In genomic region chr2:206085742-206086445, GRCh38 we compare ENCODE assay signal across 1 cellular context.
TF ChIP-seq lines count a peak whose summit lies in the region.

A gene with protein sequence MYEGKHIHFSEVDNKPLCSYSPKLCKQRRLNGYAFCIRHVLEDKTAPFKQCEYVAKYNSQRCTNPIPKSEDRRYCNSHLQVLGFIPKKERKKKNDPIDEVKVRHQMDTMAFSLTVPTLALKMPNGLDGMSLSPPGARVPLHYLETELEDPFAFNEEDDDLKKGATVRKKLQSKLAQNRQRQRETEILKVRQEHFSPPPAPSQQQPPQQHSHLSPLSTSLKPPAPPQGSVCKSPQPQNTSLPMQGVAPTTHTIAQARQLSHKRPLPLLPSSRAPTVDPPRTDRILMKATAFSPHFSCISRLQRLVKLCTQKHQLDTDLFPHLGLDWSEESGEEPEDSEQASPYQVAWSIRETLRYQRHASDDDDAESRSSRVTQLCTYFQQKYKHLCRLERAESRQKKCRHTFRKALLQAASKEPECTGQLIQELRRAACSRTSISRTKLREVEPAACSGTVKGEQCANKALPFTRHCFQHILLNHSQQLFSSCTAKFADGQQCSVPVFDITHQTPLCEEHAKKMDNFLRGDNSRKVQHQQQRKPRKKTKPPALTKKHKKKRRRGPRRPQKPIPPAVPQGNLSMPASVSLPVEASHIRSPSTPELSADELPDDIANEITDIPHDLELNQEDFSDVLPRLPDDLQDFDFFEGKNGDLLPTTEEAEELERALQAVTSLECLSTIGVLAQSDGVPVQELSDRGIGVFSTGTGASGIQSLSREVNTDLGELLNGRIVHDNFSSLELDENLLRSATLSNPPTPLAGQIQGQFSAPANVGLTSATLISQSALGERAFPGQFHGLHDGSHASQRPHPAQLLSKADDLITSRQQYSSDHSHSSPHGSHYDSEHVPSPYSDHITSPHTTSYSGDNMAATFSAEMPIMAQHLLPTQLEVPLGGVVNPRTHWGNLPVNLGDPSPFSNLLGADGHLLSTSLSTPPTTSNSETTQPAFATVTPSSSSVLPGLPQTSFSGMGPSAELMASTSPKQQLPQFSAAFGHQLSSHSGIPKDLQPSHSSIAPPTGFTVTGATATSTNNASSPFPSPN (minus strand): TSS chr2:206086174. CDS start chr2:206063016, 23,158 bp downstream.

TF ChIP-seq in HepG2, 621 proteins besides CTCF, POLR2A, EP300 and RAD21 (continued from another document and continues in another):
- no peak for TF ChIP-seq PRDM4 (CRISPR knock-in tag; IDR thresholded peaks at IDR 0.05; ENCODE audit: borderline replicate concordance)
- no peak for TF ChIP-seq MLLT10 (CRISPR knock-in tag; IDR thresholded peaks at IDR 0.05)
- no peak for TF ChIP-seq ARNT (IDR thresholded peaks at IDR 0.05)
- no peak for TF ChIP-seq PBX2 (CRISPR knock-in tag; IDR thresholded peaks at IDR 0.05)
- TF ChIP-seq SIN3B (IDR thresholded peaks at IDR 0.05; ENCODE audit: low read length), result peak; percentile 11; the same call in 1 of the 2 replicates
- peak; percentile 57; the same call in 1 of the 2 replicates for TF ChIP-seq ZNF232 (CRISPR knock-in tag; IDR thresholded peaks at IDR 0.05; ENCODE audit: borderline replicate concordance)
- TF ChIP-seq SP140L (CRISPR knock-in tag; IDR thresholded peaks at IDR 0.05; ENCODE audit: borderline replicate concordance), result no peak
- TF ChIP-seq ZNF720 (CRISPR knock-in tag; IDR thresholded peaks at IDR 0.05), result no peak
- TF ChIP-seq TBX2 (CRISPR knock-in tag; IDR thresholded peaks at IDR 0.05; ENCODE audit: borderline replicate concordance), result peak; percentile 62; the same call in 1 of the 2 replicates
- TF ChIP-seq ZNF773 (CRISPR knock-in tag; IDR thresholded peaks at IDR 0.05; ENCODE audit: borderline replicate concordance), result no peak
- no peak; the same call in 1 of the 2 replicates for TF ChIP-seq SNAPC5 (CRISPR knock-in tag; IDR thresholded peaks at IDR 0.05; ENCODE audit: borderline replicate concordance)
- TF ChIP-seq ZNF619 (CRISPR knock-in tag; IDR thresholded peaks at IDR 0.05), result no peak
- no peak; a peak in 1 of 4 replicates for TF ChIP-seq ATF4 (CRISPR knock-in tag; IDR thresholded peaks at IDR 0.05)
- peak; percentile 93 for TF ChIP-seq ZNF605 (CRISPR knock-in tag; IDR thresholded peaks at IDR 0.05)
- TF ChIP-seq, protein P1, sequence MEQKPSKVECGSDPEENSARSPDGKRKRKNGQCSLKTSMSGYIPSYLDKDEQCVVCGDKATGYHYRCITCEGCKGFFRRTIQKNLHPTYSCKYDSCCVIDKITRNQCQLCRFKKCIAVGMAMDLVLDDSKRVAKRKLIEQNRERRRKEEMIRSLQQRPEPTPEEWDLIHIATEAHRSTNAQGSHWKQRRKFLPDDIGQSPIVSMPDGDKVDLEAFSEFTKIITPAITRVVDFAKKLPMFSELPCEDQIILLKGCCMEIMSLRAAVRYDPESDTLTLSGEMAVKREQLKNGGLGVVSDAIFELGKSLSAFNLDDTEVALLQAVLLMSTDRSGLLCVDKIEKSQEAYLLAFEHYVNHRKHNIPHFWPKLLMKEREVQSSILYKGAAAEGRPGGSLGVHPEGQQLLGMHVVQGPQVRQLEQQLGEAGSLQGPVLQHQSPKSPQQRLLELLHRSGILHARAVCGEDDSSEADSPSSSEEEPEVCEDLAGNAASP (CRISPR knock-in tag; IDR thresholded peaks at IDR 0.05; ENCODE audit: borderline replicate concordance), result no peak
- no peak for TF ChIP-seq CCAR2 (optimal IDR thresholded peaks at IDR 0.05; ENCODE audit: low read depth, low read length)
- TF ChIP-seq HNRNPL (IDR thresholded peaks at IDR 0.05; ENCODE audit: low read depth, low read length), result 0 out of 2 replicates have a peak, but pooled peaks have one; percentile 45
- TF ChIP-seq MEF2D (CRISPR knock-in tag; IDR thresholded peaks at IDR 0.05), result no peak
- TF ChIP-seq NRL (CRISPR knock-in tag; IDR thresholded peaks at IDR 0.05; ENCODE audit: borderline replicate concordance), result peak; percentile 78
- TF ChIP-seq ZFP82 (CRISPR knock-in tag; IDR thresholded peaks at IDR 0.05; ENCODE audit: borderline replicate concordance), result no peak; the same call in 1 of the 2 replicates
- no peak for TF ChIP-seq ZBTB7A (CRISPR knock-in tag; IDR thresholded peaks at IDR 0.05)
- peak; percentile 63 for TF ChIP-seq HNRNPLL (IDR thresholded peaks at IDR 0.05; ENCODE audit: low read depth, low read length, poor library complexity, severe bottlenecking)
- TF ChIP-seq ZFAT (CRISPR knock-in tag; conservative IDR thresholded peaks at IDR 0.05), result 0 out of 2 replicates have a peak, but pooled peaks have one; percentile 64
- no peak for TF ChIP-seq SOX5 (CRISPR knock-in tag; IDR thresholded peaks at IDR 0.05; ENCODE audit: borderline replicate concordance)
- peak; percentile 18; the same call in 1 of the 2 replicates for TF ChIP-seq FOXK1 (CRISPR knock-in tag; IDR thresholded peaks at IDR 0.05; ENCODE audit: borderline replicate concordance, low read depth)
- TF ChIP-seq ATF1 (CRISPR knock-in tag; IDR thresholded peaks at IDR 0.05), result no peak
- TF ChIP-seq ZSCAN9 (CRISPR knock-in tag; IDR thresholded peaks at IDR 0.05; ENCODE audit: borderline replicate concordance), result peak; percentile 82
- TF ChIP-seq RXRA (CRISPR knock-in tag; IDR thresholded peaks at IDR 0.05), result no peak
- TF ChIP-seq ZSCAN25 (CRISPR knock-in tag; IDR thresholded peaks at IDR 0.05), result 0 out of 2 replicates have a peak, but pooled peaks have one; percentile 13
- no peak for TF ChIP-seq DDIT3 (CRISPR knock-in tag; IDR thresholded peaks at IDR 0.05)
- TF ChIP-seq ZNF639 (CRISPR knock-in tag; conservative IDR thresholded peaks at IDR 0.05), result no peak
- TF ChIP-seq, protein P2, sequence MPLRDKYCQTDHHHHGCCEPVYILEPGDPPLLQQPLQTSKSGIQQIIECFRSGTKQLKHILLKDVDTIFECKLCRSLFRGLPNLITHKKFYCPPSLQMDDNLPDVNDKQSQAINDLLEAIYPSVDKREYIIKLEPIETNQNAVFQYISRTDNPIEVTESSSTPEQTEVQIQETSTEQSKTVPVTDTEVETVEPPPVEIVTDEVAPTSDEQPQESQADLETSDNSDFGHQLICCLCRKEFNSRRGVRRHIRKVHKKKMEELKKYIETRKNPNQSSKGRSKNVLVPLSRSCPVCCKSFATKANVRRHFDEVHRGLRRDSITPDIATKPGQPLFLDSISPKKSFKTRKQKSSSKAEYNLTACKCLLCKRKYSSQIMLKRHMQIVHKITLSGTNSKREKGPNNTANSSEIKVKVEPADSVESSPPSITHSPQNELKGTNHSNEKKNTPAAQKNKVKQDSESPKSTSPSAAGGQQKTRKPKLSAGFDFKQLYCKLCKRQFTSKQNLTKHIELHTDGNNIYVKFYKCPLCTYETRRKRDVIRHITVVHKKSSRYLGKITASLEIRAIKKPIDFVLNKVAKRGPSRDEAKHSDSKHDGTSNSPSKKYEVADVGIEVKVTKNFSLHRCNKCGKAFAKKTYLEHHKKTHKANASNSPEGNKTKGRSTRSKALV (CRISPR knock-in tag; IDR thresholded peaks at IDR 0.05), result peak; percentile 55; the same call in 1 of the 2 replicates
- no peak for TF ChIP-seq POGZ (CRISPR knock-in tag; IDR thresholded peaks at IDR 0.05)
- TF ChIP-seq ONECUT2 (CRISPR knock-in tag; IDR thresholded peaks at IDR 0.05), result no peak
- TF ChIP-seq PHB2 (IDR thresholded peaks at IDR 0.05; ENCODE audit: partially characterized antibody), result no peak
- TF ChIP-seq MTERF4 (CRISPR knock-in tag; IDR thresholded peaks at IDR 0.05), result peak; percentile 89; the same call in 1 of the 2 replicates
- TF ChIP-seq ZNF501 (CRISPR knock-in tag; IDR thresholded peaks at IDR 0.05), result peak; percentile 81
- TF ChIP-seq U2AF1 (optimal IDR thresholded peaks at IDR 0.05; ENCODE audit: low read depth, low read length), result peak; percentile 99
- TF ChIP-seq ZNF749 (CRISPR knock-in tag; IDR thresholded peaks at IDR 0.05; ENCODE audit: borderline replicate concordance), result peak; percentile 83; the same call in 1 of the 2 replicates
- TF ChIP-seq TAF15 (IDR thresholded peaks at IDR 0.05; ENCODE audit: low read depth, low read length, poor library complexity, severe bottlenecking), result peak; percentile 40
- no peak for TF ChIP-seq TCF7 (IDR thresholded peaks at IDR 0.05; ENCODE audit: low read depth)
- TF ChIP-seq ZNF850 (CRISPR knock-in tag; conservative IDR thresholded peaks at IDR 0.05), result no peak
- no peak; the same call in 1 of the 2 replicates for TF ChIP-seq ZSCAN21 (CRISPR knock-in tag; IDR thresholded peaks at IDR 0.05; ENCODE audit: borderline replicate concordance)
- TF ChIP-seq ZMYM4 (CRISPR knock-in tag; IDR thresholded peaks at IDR 0.05), result peak; percentile 45; the same call in 1 of the 2 replicates
- TF ChIP-seq ZKSCAN5 (CRISPR knock-in tag; IDR thresholded peaks at IDR 0.05), result no peak
- TF ChIP-seq SKI (IDR thresholded peaks at IDR 0.05; ENCODE audit: partially characterized antibody), result no peak
- 0 out of 2 replicates have a peak, but pooled peaks have one; percentile 10 for TF ChIP-seq HCFC1 (IDR thresholded peaks at IDR 0.05; ENCODE audit: low read depth, low read length)
- no peak for TF ChIP-seq ZNF256 (CRISPR knock-in tag; conservative IDR thresholded peaks at IDR 0.05)
- TF ChIP-seq, protein P3, sequence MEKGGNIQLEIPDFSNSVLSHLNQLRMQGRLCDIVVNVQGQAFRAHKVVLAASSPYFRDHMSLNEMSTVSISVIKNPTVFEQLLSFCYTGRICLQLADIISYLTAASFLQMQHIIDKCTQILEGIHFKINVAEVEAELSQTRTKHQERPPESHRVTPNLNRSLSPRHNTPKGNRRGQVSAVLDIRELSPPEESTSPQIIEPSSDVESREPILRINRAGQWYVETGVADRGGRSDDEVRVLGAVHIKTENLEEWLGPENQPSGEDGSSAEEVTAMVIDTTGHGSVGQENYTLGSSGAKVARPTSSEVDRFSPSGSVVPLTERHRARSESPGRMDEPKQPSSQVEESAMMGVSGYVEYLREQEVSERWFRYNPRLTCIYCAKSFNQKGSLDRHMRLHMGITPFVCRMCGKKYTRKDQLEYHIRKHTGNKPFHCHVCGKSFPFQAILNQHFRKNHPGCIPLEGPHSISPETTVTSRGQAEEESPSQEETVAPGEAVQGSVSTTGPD (CRISPR knock-in tag; IDR thresholded peaks at IDR 0.05), result no peak
- no peak for TF ChIP-seq KLF9 (CRISPR knock-in tag; IDR thresholded peaks at IDR 0.05; ENCODE audit: low read depth)
- peak; percentile 81 for TF ChIP-seq LCORL (IDR thresholded peaks at IDR 0.05)
- TF ChIP-seq LCORL (CRISPR knock-in tag; IDR thresholded peaks at IDR 0.05), result no peak
- TF ChIP-seq ZNF615 (CRISPR knock-in tag; IDR thresholded peaks at IDR 0.05; ENCODE audit: borderline replicate concordance), result no peak
- no peak for TF ChIP-seq ZFP41 (CRISPR knock-in tag; IDR thresholded peaks at IDR 0.05; ENCODE audit: borderline replicate concordance)
- TF ChIP-seq SMAD9 (CRISPR knock-in tag; IDR thresholded peaks at IDR 0.05), result no peak
- peak; percentile 65 for TF ChIP-seq KDM2A (CRISPR knock-in tag; IDR thresholded peaks at IDR 0.05; ENCODE audit: borderline replicate concordance, low read depth)
